In genomic region chr17:81710514-81711308, GRCh38 we compare ENCODE assay signal across 1 cellular context.
A peak's percentile ranks its signal among the peaks of the same experiment; 100 is the strongest.
TF ChIP-seq lines count a peak whose summit lies in the region.

No MANE protein-coding gene starts in this region.

TF ChIP-seq in WTC11, 78 proteins besides CTCF, POLR2A, EP300 and RAD21 (continued from another document):
- no peak for TF ChIP-seq AFF4 (CRISPR knock-in tag; IDR thresholded peaks at IDR 0.05; ENCODE audit: borderline replicate concordance)
- TF ChIP-seq NR2C2 (CRISPR knock-in tag; IDR thresholded peaks at IDR 0.05): no peak
- TF ChIP-seq, protein P1, sequence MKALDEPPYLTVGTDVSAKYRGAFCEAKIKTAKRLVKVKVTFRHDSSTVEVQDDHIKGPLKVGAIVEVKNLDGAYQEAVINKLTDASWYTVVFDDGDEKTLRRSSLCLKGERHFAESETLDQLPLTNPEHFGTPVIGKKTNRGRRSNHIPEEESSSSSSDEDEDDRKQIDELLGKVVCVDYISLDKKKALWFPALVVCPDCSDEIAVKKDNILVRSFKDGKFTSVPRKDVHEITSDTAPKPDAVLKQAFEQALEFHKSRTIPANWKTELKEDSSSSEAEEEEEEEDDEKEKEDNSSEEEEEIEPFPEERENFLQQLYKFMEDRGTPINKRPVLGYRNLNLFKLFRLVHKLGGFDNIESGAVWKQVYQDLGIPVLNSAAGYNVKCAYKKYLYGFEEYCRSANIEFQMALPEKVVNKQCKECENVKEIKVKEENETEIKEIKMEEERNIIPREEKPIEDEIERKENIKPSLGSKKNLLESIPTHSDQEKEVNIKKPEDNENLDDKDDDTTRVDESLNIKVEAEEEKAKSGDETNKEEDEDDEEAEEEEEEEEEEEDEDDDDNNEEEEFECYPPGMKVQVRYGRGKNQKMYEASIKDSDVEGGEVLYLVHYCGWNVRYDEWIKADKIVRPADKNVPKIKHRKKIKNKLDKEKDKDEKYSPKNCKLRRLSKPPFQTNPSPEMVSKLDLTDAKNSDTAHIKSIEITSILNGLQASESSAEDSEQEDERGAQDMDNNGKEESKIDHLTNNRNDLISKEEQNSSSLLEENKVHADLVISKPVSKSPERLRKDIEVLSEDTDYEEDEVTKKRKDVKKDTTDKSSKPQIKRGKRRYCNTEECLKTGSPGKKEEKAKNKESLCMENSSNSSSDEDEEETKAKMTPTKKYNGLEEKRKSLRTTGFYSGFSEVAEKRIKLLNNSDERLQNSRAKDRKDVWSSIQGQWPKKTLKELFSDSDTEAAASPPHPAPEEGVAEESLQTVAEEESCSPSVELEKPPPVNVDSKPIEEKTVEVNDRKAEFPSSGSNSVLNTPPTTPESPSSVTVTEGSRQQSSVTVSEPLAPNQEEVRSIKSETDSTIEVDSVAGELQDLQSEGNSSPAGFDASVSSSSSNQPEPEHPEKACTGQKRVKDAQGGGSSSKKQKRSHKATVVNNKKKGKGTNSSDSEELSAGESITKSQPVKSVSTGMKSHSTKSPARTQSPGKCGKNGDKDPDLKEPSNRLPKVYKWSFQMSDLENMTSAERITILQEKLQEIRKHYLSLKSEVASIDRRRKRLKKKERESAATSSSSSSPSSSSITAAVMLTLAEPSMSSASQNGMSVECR (CRISPR knock-in tag; IDR thresholded peaks at IDR 0.05; ENCODE audit: borderline replicate concordance): peak; percentile 50; the same call in 1 of the 2 replicates
- TF ChIP-seq GRHL2 (CRISPR knock-in tag; IDR thresholded peaks at IDR 0.05; ENCODE audit: insufficient replicate concordance, severe bottlenecking): no peak
- peak; percentile 6; the same call in 1 of the 2 replicates for TF ChIP-seq ZNF416 (CRISPR knock-in tag; IDR thresholded peaks at IDR 0.05)
- 0 out of 2 replicates have a peak, but pooled peaks have one; percentile 15 for TF ChIP-seq SP1 (CRISPR knock-in tag; conservative IDR thresholded peaks at IDR 0.05)
- TF ChIP-seq NFE2L1 (CRISPR knock-in tag; IDR thresholded peaks at IDR 0.05): peak; percentile 84
- TF ChIP-seq ATF1 (CRISPR knock-in tag; IDR thresholded peaks at IDR 0.05): peak; percentile 75; the same call in 1 of the 2 replicates
- peak; percentile 66; the same call in 1 of the 2 replicates for TF ChIP-seq CREB1 (CRISPR knock-in tag; IDR thresholded peaks at IDR 0.05)
